In the genomic region with DNA sequence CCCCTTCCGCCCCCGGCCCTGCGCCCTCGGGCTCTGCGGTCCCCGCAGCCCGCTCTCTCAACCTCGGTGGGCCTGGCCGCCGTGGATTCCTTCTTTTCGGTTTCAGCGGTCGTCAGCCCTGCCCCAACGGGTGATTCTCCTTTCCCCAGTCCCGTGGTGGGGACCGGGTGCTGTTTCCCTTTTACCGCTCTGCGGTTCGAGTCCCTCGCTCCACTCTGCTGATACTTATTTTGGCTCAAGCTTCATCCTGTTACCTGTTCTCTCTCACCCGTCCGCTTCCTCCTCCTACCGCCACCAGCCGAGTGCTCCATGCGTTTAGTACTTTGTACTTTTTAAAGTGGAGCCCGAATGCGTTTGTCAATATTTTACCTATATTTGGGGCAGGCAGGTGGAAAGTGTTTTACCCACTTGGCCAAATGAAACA, we compare ENCODE assay signal across 8 cellular contexts. TPM values are rescaled to one million over a fixed set of nuclear protein-coding genes. Genes with fewer than 3 reads are reported as not detected.
DNase-seq lines count a peak whose midpoint lies in the region; ATAC-seq and TF ChIP-seq lines count a peak whose summit lies in the region.

No MANE protein-coding gene starts in this region.

- H3K27me3 ChIP-seq in GM06990 (replicated peaks; ENCODE audit: control insufficient read depth, insufficient read depth, low read length) = no peaks in the 10 kb centered on the region
- no peaks in the 10 kb centered on the region for H3K27me3 ChIP-seq in OCI-LY3 (ENCODE audit: low read depth, low read length)
- no peaks in the 10 kb centered on the region for H3K27me3 ChIP-seq in uterus

- TF ChIP-seq POLR2A in uterus (IDR thresholded peaks at IDR 0.05) = no peak

- peak overlapping the region; percentile 85 for H3K4me2 ChIP-seq in OCI-LY3 (ENCODE audit: low read length)

- peaks cover 5% of the 10 kb centered on the region; the same call in 1 of the 2 replicates for H4K20me1 ChIP-seq in OCI-LY3 (ENCODE audit: insufficient read depth, low read length)

- H2AFZ ChIP-seq in OCI-LY3 (ENCODE audit: low read depth, low read length) = peak overlapping the region; percentile 32; the same call in 1 of the 2 replicates

- H3K27ac ChIP-seq in OCI-LY3 (ENCODE audit: low read length) (peak overlapping the region; percentile 80), caudate nucleus (ENCODE audit: low read depth, low read length) (peak overlapping the region; percentile 100), uterus (peak overlapping the region; percentile 93 to 99)

- H3K4me3 ChIP-seq in GM06990 (replicated peaks; ENCODE audit: low read depth, low read length) (peak overlapping the region; percentile 81), OCI-LY3 (ENCODE audit: low read length) (peak overlapping the region; percentile 97), uterus (peak overlapping the region; percentile 73 to 85)

- ATAC-seq in GM21786 (IDR thresholded peaks at IDR 0.05; ENCODE audit: unreplicated experiment) (peak; percentile 1), HG03378 (IDR thresholded peaks at IDR 0.05; ENCODE audit: unreplicated experiment) (no peak)

- DNase-seq in GM06990 (ENCODE audit: extremely low read depth, insufficient read length) (no peak), caudate nucleus (lab: John Stamatoyannopoulos, UW) (peak in 5 of 61 donors; percentile 30 to 56 (median 52)), medulla oblongata (ENCODE audit: extremely low spot score) (peak; percentile 12), uterus (no peak), hepatic stellate cell (ENCODE audit: low spot score) (no peak)

- intact Hi-C loops in uterus (cut with DNase I; ENCODE audit: low total_unique reads) = no loop called here

- H3K4me1 ChIP-seq in OCI-LY3 (ENCODE audit: low read length) (peaks cover 18% of the 10 kb centered on the region), uterus (peaks cover 3 to 6% of the 10 kb centered on the region in 2 donors)

- H3K9me3 ChIP-seq in OCI-LY3 (ENCODE audit: insufficient read depth, low read length) = no peaks in the 10 kb centered on the region
- no peaks in the 10 kb centered on the region for H3K9me3 ChIP-seq in uterus

- TF ChIP-seq CTCF in GM06990 (IDR thresholded peaks at IDR 0.05; ENCODE audit: insufficient read depth, low read length, poor library complexity, severe bottlenecking) = no peak
- TF ChIP-seq CTCF in OCI-LY3 (IDR thresholded peaks at IDR 0.05; ENCODE audit: low read depth, low read length) = no peak
- TF ChIP-seq CTCF in uterus (IDR thresholded peaks at IDR 0.05) = no peak

- peaks cover 8% of the 10 kb centered on the region for H3K36me3 ChIP-seq in GM06990 (ENCODE audit: control insufficient read depth, insufficient read depth, low read length)
- peaks cover 21% of the 10 kb centered on the region for H3K36me3 ChIP-seq in OCI-LY3 (replicated peaks; ENCODE audit: low read depth, low read length)
- no peaks in the 10 kb centered on the region for H3K36me3 ChIP-seq in uterus

- H3K79me2 ChIP-seq in OCI-LY3 (ENCODE audit: low read length) = peaks cover 55% of the 10 kb centered on the region

- peak overlapping the region; percentile 98 for H3K9ac ChIP-seq in OCI-LY3 (ENCODE audit: low read length)

RNA-seq across cellular contexts. Expression of a gene that starts 0.6 kb away (rescaled TPM):
- 10 to 100 TPM; 27.2 to 50.6 (median 34.6) TPM for total RNA-seq in uterus

RNA-seq across cellular contexts. Expression of a gene that starts 10.9 kb away (rescaled TPM):
- total RNA-seq in uterus = 10 to 100 TPM in 2 of 4 donors, 1 to 10 TPM in 2; 3.1 to 24.4 (median 12.2) TPM

RNA-seq across cellular contexts. Expression of a gene that starts 18.8 kb away (rescaled TPM):
- total RNA-seq in uterus = 1 to 10 TPM in 3 of 4 donors, under 1 TPM in 1; 0.26 to 7.6 (median 2.7) TPM

RNA-seq across cellular contexts. Expression of a gene that starts 43.5 kb away (rescaled TPM):
- total RNA-seq in uterus = 10 to 100 TPM in 1 of 4 donors, 1 to 10 TPM in 3; 5.9 to 11.3 (median 9.1) TPM

RNA-seq across cellular contexts. Expression of a gene that starts 43.9 kb away (rescaled TPM):
- total RNA-seq in uterus = 10 to 100 TPM; 23.3 to 62.1 (median 49.8) TPM
